8 cellular contexts compared by ENCODE assay signal in the genomic region with DNA sequence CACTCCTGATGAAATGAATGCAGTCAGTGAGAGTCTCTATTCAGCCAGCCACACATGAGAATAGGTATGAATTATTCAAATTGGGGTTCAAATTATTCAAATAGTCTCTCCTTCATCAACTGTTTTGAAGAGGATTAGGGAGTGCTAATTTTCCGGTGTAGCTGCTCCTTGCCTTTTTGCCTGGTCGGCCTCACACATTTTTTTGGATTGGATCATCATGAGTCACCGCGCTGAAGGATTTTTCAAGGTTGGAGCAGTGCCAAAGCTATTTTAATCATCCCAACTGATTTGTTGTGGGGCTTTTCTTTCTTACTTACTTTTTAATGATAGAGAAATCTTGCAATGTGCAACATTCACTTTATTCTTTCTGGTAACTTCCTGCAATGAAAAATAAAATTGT. TPM values are rescaled to one million over a fixed set of nuclear protein-coding genes. Genes with fewer than 3 reads are reported as not detected.
DNase-seq lines count a peak whose midpoint lies in the region; ATAC-seq, FAIRE-seq and TF ChIP-seq lines count a peak whose summit lies in the region.

No MANE protein-coding gene starts in this region.

- peaks cover 56% of the 10 kb centered on the region for H3K4me1 Mint-ChIP-seq in nephron progenitor cell
- no peaks in the 10 kb centered on the region for H3K4me1 Mint-ChIP-seq in CD8-positive, alpha-beta T cell (ENCODE audit: low read depth)

- intact Hi-C loops in sciatic nerve (cut with DNase I) = no loop called here
- intact Hi-C loops in CD8-positive, alpha-beta T cell (cut with DNase I, micrococcal nuclease) = no loop called here

- peaks cover 6% of the 10 kb centered on the region for H3K27me3 ChIP-seq in CD8-positive, alpha-beta T cell (ENCODE audit: insufficient read depth, low read length)

- H3K4me1 ChIP-seq in CD8-positive, alpha-beta T cell (ENCODE audit: insufficient read depth, low read length) = no peaks in the 10 kb centered on the region

- H3K4me3 ChIP-seq in fibroblast of the aortic adventitia (ENCODE audit: low read depth, low read length) = no peak overlapping the region
- H3K4me3 ChIP-seq in CD8-positive, alpha-beta T cell (ENCODE audit: low read depth, low read length) = no peak overlapping the region

- peak; percentile 37 for DNase-seq in HK-2 (ENCODE audit: unreplicated experiment)
- DNase-seq in RCC 7860 (ENCODE audit: low spot score) = peak; percentile 64
- DNase-seq in fibroblast of the aortic adventitia (ENCODE audit: low read depth) = peak; percentile 97
- DNase-seq in sciatic nerve (ENCODE audit: low spot score) = no peak
- no peak for DNase-seq in nephron progenitor cell
- DNase-seq in CD8-positive, alpha-beta T cell = no peak

- ATAC-seq in sciatic nerve (peak; percentile 51), GM19328 (IDR thresholded peaks at IDR 0.05; ENCODE audit: unreplicated experiment) (no peak), HG02970 (IDR thresholded peaks at IDR 0.05; ENCODE audit: low FRiP score, unreplicated experiment) (no peak)
- ATAC-seq in CD8-positive, alpha-beta T cell = no peak

- no peak overlapping the region for H3K27ac Mint-ChIP-seq in nephron progenitor cell
- H3K27ac Mint-ChIP-seq in CD8-positive, alpha-beta T cell = no peak overlapping the region

- TF ChIP-seq CTCF in fibroblast of the aortic adventitia (IDR thresholded peaks at IDR 0.05; ENCODE audit: insufficient read depth, low read length) (no peak), nephron progenitor cell (IDR thresholded peaks at IDR 0.05) (no peak)
- TF ChIP-seq CTCF in CD8-positive, alpha-beta T cell (IDR thresholded peaks at IDR 0.05) = no peak

- H3K9me3 Mint-ChIP-seq in nephron progenitor cell = peaks cover 6% of the 10 kb centered on the region
- H3K9me3 Mint-ChIP-seq in CD8-positive, alpha-beta T cell = no peaks in the 10 kb centered on the region

- H3K36me3 Mint-ChIP-seq in nephron progenitor cell (ENCODE audit: low read depth) = no peaks in the 10 kb centered on the region
- H3K36me3 Mint-ChIP-seq in CD8-positive, alpha-beta T cell = no peaks in the 10 kb centered on the region

- H3K4me3 Mint-ChIP-seq in nephron progenitor cell = no peak overlapping the region
- no peak overlapping the region for H3K4me3 Mint-ChIP-seq in CD8-positive, alpha-beta T cell

- H3K9me3 ChIP-seq in CD8-positive, alpha-beta T cell (ENCODE audit: low read length) = no peaks in the 10 kb centered on the region

- POLR2A ChIA-PET in CD8-positive, alpha-beta T cell (lab: Charles Lee) = no interaction called here

- H3K27me3 Mint-ChIP-seq in nephron progenitor cell (ENCODE audit: low read depth, poor library complexity) = no peaks in the 10 kb centered on the region
- peaks cover 15% of the 10 kb centered on the region for H3K27me3 Mint-ChIP-seq in CD8-positive, alpha-beta T cell (ENCODE audit: low read depth)

- H3K36me3 ChIP-seq in CD8-positive, alpha-beta T cell (ENCODE audit: insufficient read depth, low read length) = no peaks in the 10 kb centered on the region

- CTCF ChIA-PET in CD8-positive, alpha-beta T cell (lab: Charles Lee) = no interaction called here

- no peak overlapping the region for H3K27ac ChIP-seq in CD8-positive, alpha-beta T cell (ENCODE audit: low read depth, low read length)

- peak; percentile 87 for FAIRE-seq in RCC 7860 (lab: Jason Lieb, UNC)

RNA-seq across cellular contexts. Expression of a gene that starts 2.4 kb away (rescaled TPM):
- 22.0 and 34.3 TPM in 2 replicates for total RNA-seq in fibroblast of the aortic adventitia (ENCODE audit: low replicate concordance)
- total RNA-seq in sciatic nerve = 81.8 TPM
- total RNA-seq in CD8-positive, alpha-beta T cell = not detected

Comparison
In these comparisons a context has a peak if more than half of its experiments do, and no peak if none do; other contexts are left out.
1. DNase-seq: peak in HK-2 (single experiment), RCC 7860 (single experiment) and fibroblast of the aortic adventitia (single experiment); none in sciatic nerve (single experiment), nephron progenitor cell (single experiment) and CD8-positive, alpha-beta T cell (0 of 7).
2. RNA of a gene that starts 2.4 kb away (total RNA-seq): 81.8 TPM in sciatic nerve (single experiment) and 22.0 to 34.3 TPM in fibroblast of the aortic adventitia; not detected in CD8-positive, alpha-beta T cell; every median in the first group is over 10 times any median in the second.